ENCODE assay signal across 9 cellular contexts in genomic region chr9:120730661-120731514, GRCh38. TPM values are rescaled to one million over a fixed set of nuclear protein-coding genes. Genes with fewer than 3 reads are reported as not detected.
A peak's percentile ranks its signal among the peaks of the same experiment; 100 is the strongest.
DNase-seq lines count a peak whose midpoint lies in the region; ATAC-seq, FAIRE-seq and TF ChIP-seq lines count a peak whose summit lies in the region.
"Had no signal": no experiment of that assay in that cellular context is flagged by ENCODE, and none has a peak within 500 bp of the region (broad histone marks: within the 10 kb centered on the region; RNA-seq: fewer than 3 reads in every experiment).

No MANE protein-coding gene starts in this region.

- H3K27ac ChIP-seq in trophoblast cell (ENCODE audit: low read depth, low read length): no peak overlapping the region

- H3K23ac ChIP-seq in trophoblast cell (ENCODE audit: low read length): no peak overlapping the region

- H2AK5ac ChIP-seq in trophoblast cell (ENCODE audit: low read length): no peak overlapping the region

- no peak overlapping the region for H3K18ac ChIP-seq in trophoblast cell (ENCODE audit: low read length)

- peak; percentile 4 for FAIRE-seq in GM19239 (lab: Jason Lieb, UNC)

- no peak overlapping the region for H3K14ac ChIP-seq in trophoblast cell (ENCODE audit: low read length)

- H3K9me3 ChIP-seq in trophoblast cell (ENCODE audit: insufficient read depth, low read depth, low read length): no peaks in the 10 kb centered on the region

- no peak overlapping the region for H4K8ac ChIP-seq in trophoblast cell (ENCODE audit: low read depth, low read length)

- no peaks in the 10 kb centered on the region for H3K79me2 ChIP-seq in trophoblast cell (ENCODE audit: control insufficient read depth, insufficient read depth, low read length, poor library complexity)

- no peak for ATAC-seq in HG03095 (IDR thresholded peaks at IDR 0.05; ENCODE audit: unreplicated experiment)

- H3K4ac ChIP-seq in trophoblast cell (ENCODE audit: low read depth, low read length): no peak overlapping the region

- WGBS in trophoblast cell (ENCODE audit: extremely low coverage, insufficient coverage, insufficient read length): no CpG with 5 or more reads among the region's 7 CpGs

- no peak overlapping the region for H2BK12ac ChIP-seq in trophoblast cell (ENCODE audit: low read length)

- H4K12ac ChIP-seq in trophoblast cell (ENCODE audit: low read depth, low read length): no peak overlapping the region

- no peak overlapping the region for H4K91ac ChIP-seq in trophoblast cell (ENCODE audit: low read depth, low read length)

- no peak for DNase-seq in GM19239 (ENCODE audit: insufficient read length, low spot score)
- peak; percentile 84 for DNase-seq in RKO (ENCODE audit: low spot score)
- DNase-seq in fibroblast of villous mesenchyme (ENCODE audit: low read depth): peak; percentile 79
- peak; percentile 94 for DNase-seq in pulmonary artery endothelial cell (ENCODE audit: low read depth, low spot score)
- DNase-seq in trophoblast cell: no peak
- DNase-seq in NK-92 treated with Interleukin-12 subunit alpha and Interleukin-12 subunit beta, amount 100 ng/mL, for 24 hours (lab: John Stamatoyannopoulos, UW): no peak
- no peak for DNase-seq in NCI-H526 (lab: John Stamatoyannopoulos, UW)
- DNase-seq: activated naive CD8-positive, alpha-beta T cell treated with anti-CD3 and anti-CD28 coated beads, Interleukin-2, amount 10 ng/mL, durations not matched to agents 7 days and 5 days had no signal

- H3K36me3 ChIP-seq in trophoblast cell (ENCODE audit: control insufficient read depth in 1 of 2, insufficient read depth in 2 of 2, low read length in 2 of 2): no peaks in the 10 kb centered on the region

- no peak overlapping the region for H3K9ac ChIP-seq in trophoblast cell (ENCODE audit: low read length)

- H3K27me3 ChIP-seq in trophoblast cell (ENCODE audit: insufficient read depth, low read length): no peaks in the 10 kb centered on the region

- H2AFZ ChIP-seq in trophoblast cell (ENCODE audit: insufficient read depth, low read length, poor library complexity): no peak overlapping the region

- no peak overlapping the region for H3K4me2 ChIP-seq in trophoblast cell (ENCODE audit: low read length)

- peaks cover 3 to 9% of the 10 kb centered on the region in 2 experiments for H3K4me1 ChIP-seq in trophoblast cell (ENCODE audit: control insufficient read depth in 1 of 2, insufficient read depth in 2 of 2, low read length in 2 of 2)

- H3K79me1 ChIP-seq in trophoblast cell (ENCODE audit: low read length): no peaks in the 10 kb centered on the region

- TF ChIP-seq CTCF in fibroblast of villous mesenchyme (IDR thresholded peaks at IDR 0.05; ENCODE audit: insufficient read depth, low read depth, low read length): no peak

- no peak overlapping the region for H2BK120ac ChIP-seq in trophoblast cell (ENCODE audit: insufficient read depth, low read length, poor library complexity)

- H3K4me3 ChIP-seq in fibroblast of villous mesenchyme (ENCODE audit: low read depth, low read length) (no peak overlapping the region), trophoblast cell (ENCODE audit: low read depth, low read length) (no peak overlapping the region)

- no peak overlapping the region for H2BK5ac ChIP-seq in trophoblast cell (ENCODE audit: low read depth, low read length, poor library complexity)

RNA-seq across cellular contexts. Expression of gene MEGF9, which starts 16.6 kb away (rescaled TPM):
- 4.3 and 5.5 TPM in 2 replicates for total RNA-seq in fibroblast of villous mesenchyme
- total RNA-seq in pulmonary artery endothelial cell: 16.5 and 27.4 TPM in 2 replicates
- 3.9 and 4.1 TPM in 2 replicates for polyA plus RNA-seq in trophoblast cell (2013)

Comparison
In these comparisons a context has a peak if more than half of its experiments do, and no peak if none do; other contexts are left out.
1. DNase-seq: peak in RKO (single experiment), fibroblast of villous mesenchyme (single experiment) and pulmonary artery endothelial cell (single experiment); none in GM19239 (single experiment), trophoblast cell (0 of 2), NK-92 treated with Interleukin-12 subunit alpha and Interleukin-12 subunit beta, amount 100 ng/mL, for 24 hours (single experiment) and NCI-H526 (0 of 2).